Comparison of ENCODE assay signal across 19 cellular contexts in genomic region chr6:144898741-144899140, GRCh38.
"Had no signal": no experiment of that assay in that cellular context is flagged by ENCODE, and none has a peak within 500 bp of the region (broad histone marks: within the 10 kb centered on the region; RNA-seq: fewer than 3 reads in every experiment).

No MANE protein-coding gene starts in this region.

- H3K9me3 Mint-ChIP-seq: activated naive CD4-positive, alpha-beta T cell treated with anti-CD3 and anti-CD28 coated beads, Interleukin-2, amount 50 U/mL, for 24 hours had no signal

- DNase-seq: activated CD4-positive, alpha-beta memory T cell treated with anti-CD3 and anti-CD28 coated beads, Interleukin-2, amount 10 ng/mL, durations not matched to agents 7 days and 5 days; activated CD4-positive, alpha-beta T cell treated with anti-CD3 and anti-CD28 coated beads for 36 hours; activated T-cell treated with anti-CD3 and anti-CD28 coated beads, Interleukin-2, amount 50 U/mL, for 24 hours; caudate nucleus; foreskin melanocyte; head of caudate nucleus; nucleus accumbens; small intestine; stimulated activated CD4-positive, alpha-beta T cell treated with anti-CD3 and anti-CD28 coated beads, Interleukin-4, amount 100 ng/mL, for 4 hours; stimulated activated CD8-positive, alpha-beta memory T cell treated with anti-CD3 and anti-CD28 coated beads, Interleukin-4, amount 100 ng/mL, for 48 hours; stimulated activated naive CD4-positive, alpha-beta T cell treated with Interleukin-2 at 50 U/mL for 16 hours; substantia nigra; uterus had no signal

- H3K27me3 Mint-ChIP-seq: progenitor cell of endocrine pancreas had no signal

- H3K36me3 ChIP-seq: esophagus muscularis mucosa, right atrium auricular region, tibial nerve, uterus had no signal

- H3K4me3 ChIP-seq: esophagus muscularis mucosa, right atrium auricular region, tibial nerve, uterus had no signal

- H3K4me1 ChIP-seq: right atrium auricular region, uterus had no signal

- H3K9me3 ChIP-seq: right atrium auricular region, uterus had no signal

- H3K27me3 ChIP-seq: esophagus muscularis mucosa, right atrium auricular region, tibial nerve, uterus had no signal

- H3K27ac Mint-ChIP-seq: activated CD4-positive, alpha-beta memory T cell treated with anti-CD3 and anti-CD28 coated beads, Interleukin-2, amount 10 ng/mL, durations not matched to agents 7 days and 5 days; activated CD4-positive, alpha-beta T cell treated with anti-CD3 and anti-CD28 coated beads for 36 hours; activated naive CD4-positive, alpha-beta T cell treated with anti-CD3 and anti-CD28 coated beads, Interleukin-2, amount 50 U/mL, for 24 hours; activated T-cell treated with anti-CD3 and anti-CD28 coated beads, Interleukin-2, amount 50 U/mL, for 24 hours; nephron; progenitor cell of endocrine pancreas had no signal

- H3K4me3 Mint-ChIP-seq: activated CD4-positive, alpha-beta memory T cell treated with anti-CD3 and anti-CD28 coated beads, Interleukin-2, amount 10 ng/mL, durations not matched to agents 7 days and 5 days; activated CD4-positive, alpha-beta T cell treated with anti-CD3 and anti-CD28 coated beads for 36 hours; activated naive CD4-positive, alpha-beta T cell treated with anti-CD3 and anti-CD28 coated beads, Interleukin-2, amount 50 U/mL, for 24 hours; activated T-cell treated with anti-CD3 and anti-CD28 coated beads, Interleukin-2, amount 50 U/mL, for 24 hours; nephron had no signal

- H3K27ac ChIP-seq: esophagus muscularis mucosa, right atrium auricular region, tibial nerve, uterus had no signal

- H3K4me1 Mint-ChIP-seq: activated CD4-positive, alpha-beta memory T cell treated with anti-CD3 and anti-CD28 coated beads, Interleukin-2, amount 10 ng/mL, durations not matched to agents 7 days and 5 days; activated CD4-positive, alpha-beta T cell treated with anti-CD3 and anti-CD28 coated beads for 36 hours; activated naive CD4-positive, alpha-beta T cell treated with anti-CD3 and anti-CD28 coated beads, Interleukin-2, amount 50 U/mL, for 24 hours; nephron had no signal
